Comparison of ENCODE assay signal across 8 cellular contexts in the genomic region with DNA sequence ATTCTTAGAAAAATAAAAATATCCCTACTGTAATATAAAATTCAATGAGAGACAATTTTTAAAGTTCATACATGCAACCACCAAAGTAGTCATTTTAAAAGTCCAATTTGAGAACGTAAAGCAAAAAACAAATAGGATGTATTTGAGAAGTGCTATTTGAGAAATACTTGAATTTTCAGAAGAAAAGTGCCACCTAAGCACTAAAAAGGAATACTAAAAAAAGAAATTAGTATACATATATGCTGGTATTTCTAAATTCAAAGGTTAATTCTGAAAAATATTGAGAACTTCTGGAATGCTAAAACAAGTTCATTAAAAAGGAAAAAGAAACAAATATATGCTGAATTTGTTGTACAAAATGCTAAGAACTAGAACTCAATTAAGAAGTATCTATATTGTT.
"Had no signal": no experiment of that assay in that cellular context is flagged by ENCODE, and none has a peak within 500 bp of the region (broad histone marks: within the 10 kb centered on the region; RNA-seq: fewer than 3 reads in every experiment).

No MANE protein-coding gene starts in this region.

- H3K4me3 ChIP-seq: GM12878 had no signal

- DNase-seq: GDM1, GF-D8 had no signal

- ATAC-seq: GM12878 had no signal

- FAIRE-seq: G401.6, GM12878, GM12891, GM12892, GM18507, GM19239 had no signal
